Comparison of ENCODE assay signal across 15 cellular contexts in genomic region chr2:231392431-231393148, GRCh38. TPM values are rescaled to one million over a fixed set of nuclear protein-coding genes. Genes with fewer than 3 reads are reported as not detected.
DNase-seq lines count a peak whose midpoint lies in the region; ATAC-seq and TF ChIP-seq lines count a peak whose summit lies in the region.
"Had no signal": no experiment of that assay in that cellular context is flagged by ENCODE, and none has a peak within 500 bp of the region (broad histone marks: within the 10 kb centered on the region; RNA-seq: fewer than 3 reads in every experiment).

No MANE protein-coding gene starts in this region.

- H2BK5ac ChIP-seq in neuronal stem cell (ENCODE audit: low read length): peak overlapping the region; percentile 0

- TF ChIP-seq EP300 in esophagus muscularis mucosa (IDR thresholded peaks at IDR 0.05): no peak

- no peak overlapping the region for H3K14ac ChIP-seq in neuronal stem cell (ENCODE audit: low read length)

- peaks cover 2% of the 10 kb centered on the region for H3K36me3 ChIP-seq in NT2/D1 (ENCODE audit: insufficient read depth, insufficient read length, low read length)
- no peaks in the 10 kb centered on the region for H3K36me3 ChIP-seq in neuronal stem cell (replicated peaks in 1 of 2; ENCODE audit: control insufficient read depth in 2 of 2, insufficient read depth in 2 of 2, low read length in 2 of 2)
- no peaks in the 10 kb centered on the region for H3K36me3 ChIP-seq in esophagus muscularis mucosa
- H3K36me3 ChIP-seq: MG63, thoracic aorta had no signal

- H3K4me1 ChIP-seq in NT2/D1 (ENCODE audit: insufficient read depth, insufficient read length) (peaks cover 44% of the 10 kb centered on the region), neuronal stem cell (ENCODE audit: control insufficient read depth in 2 of 2, insufficient read depth in 1 of 2, low read depth in 1 of 2, low read length in 2 of 2) (peaks cover 3 to 12% of the 10 kb centered on the region in 2 donors), esophagus muscularis mucosa (peaks cover 2 to 29% (median 18%) of the 10 kb centered on the region in 4 donors)

- peak overlapping the region; percentile 6 for H3K9ac ChIP-seq in NT2/D1 (ENCODE audit: insufficient read length, low read depth)
- H3K9ac ChIP-seq in neuronal stem cell (ENCODE audit: low read depth, low read length, poor library complexity): no peak overlapping the region

- ATAC-seq in sciatic nerve: no peak
- ATAC-seq in omental fat pad (ENCODE audit: low FRiP score): no peak
- ATAC-seq: left lobe of liver had no signal

- H4K91ac ChIP-seq in neuronal stem cell (ENCODE audit: low read depth, low read length, poor library complexity): no peak overlapping the region

- H3K23ac ChIP-seq in neuronal stem cell (ENCODE audit: low read depth, low read length, poor library complexity): peak overlapping the region; percentile 51

- H2BK12ac ChIP-seq in neuronal stem cell (ENCODE audit: low read length): no peak overlapping the region

- H2BK120ac ChIP-seq in neuronal stem cell (ENCODE audit: low read depth, low read length): no peak overlapping the region

- peak overlapping the region; percentile 20 for H2BK15ac ChIP-seq in neuronal stem cell (ENCODE audit: low read length)

- H3K4ac ChIP-seq in neuronal stem cell (ENCODE audit: low read length): no peak overlapping the region

- no peak for TF ChIP-seq POLR2A in esophagus muscularis mucosa (IDR thresholded peaks at IDR 0.05; ENCODE audit: low read depth)

- H3K27ac ChIP-seq in cingulate gyrus (ENCODE audit: low read depth, low read length): peak overlapping the region; percentile 39
- H3K27ac ChIP-seq in neuronal stem cell (replicated peaks; ENCODE audit: low read length): no peak overlapping the region
- H3K27ac ChIP-seq in esophagus muscularis mucosa (replicated peaks in 1 of 4): no peak overlapping the region

- TF ChIP-seq CTCF in GM12875 (IDR thresholded peaks at IDR 0.05; ENCODE audit: borderline replicate concordance, insufficient read depth, low read depth, low read length) (no peak), esophagus muscularis mucosa (IDR thresholded peaks at IDR 0.05) (no peak), omental fat pad (IDR thresholded peaks at IDR 0.05) (no peak)

- no peaks in the 10 kb centered on the region for H3K79me1 ChIP-seq in neuronal stem cell (ENCODE audit: low read depth, low read length)

- peak overlapping the region; percentile 11 for H3K18ac ChIP-seq in neuronal stem cell (ENCODE audit: low read length)

- no peak for DNase-seq in NT2/D1 (ENCODE audit: low read depth, low spot score)
- DNase-seq in neuronal stem cell (ENCODE audit: low spot score): no peak
- no peak for DNase-seq in sciatic nerve (ENCODE audit: low spot score)
- DNase-seq in esophagus muscularis mucosa (ENCODE audit: extremely low spot score): no peak
- no peak for DNase-seq in omental fat pad (ENCODE audit: low spot score)
- DNase-seq: foreskin melanocyte; MG63; NCI-H187; SHP77; stimulated activated CD4-positive, alpha-beta T cell treated with anti-CD3 and anti-CD28 coated beads, Interleukin-4, amount 100 ng/mL, for 4 hours had no signal

- WGBS in neuronal stem cell (ENCODE audit: extremely low coverage in 2 of 2, insufficient read length in 2 of 2, insufficient replicate concordance in 1 of 2), 2 donors: no CpG with 5 or more reads among the region's 14 CpGs
- WGBS in esophagus muscularis mucosa: 87% methylated on average over 10 of the region's 14 CpGs

- H2AFZ ChIP-seq in neuronal stem cell (ENCODE audit: low read length): no peak overlapping the region

- no peak overlapping the region for H3K4me2 ChIP-seq in neuronal stem cell (ENCODE audit: insufficient read depth, low read length, poor library complexity, severe bottlenecking)

- H3K4me3 ChIP-seq in GM12875 (ENCODE audit: low read depth, low read length) (peak overlapping the region; percentile 74), NT2/D1 (ENCODE audit: insufficient read length, low read depth) (no peak overlapping the region), neuronal stem cell (ENCODE audit: low read length in 2 of 2) (no peak overlapping the region), esophagus muscularis mucosa (no peak overlapping the region)
- H3K4me3 ChIP-seq: MG63, skin epidermis, thoracic aorta had no signal

- H3K27me3 ChIP-seq in NT2/D1 (ENCODE audit: insufficient read depth, insufficient read length) (peaks cover 14% of the 10 kb centered on the region), neuronal stem cell (ENCODE audit: control insufficient read depth in 3 of 3, insufficient read depth in 3 of 3, low read depth in 1 of 3, low read length in 3 of 3) (peaks cover 6 to 43% (median 29%) of the 10 kb centered on the region in 3 experiments), esophagus muscularis mucosa (peaks cover 0 to 49% (median 22%) of the 10 kb centered on the region in 4 donors)
- H3K27me3 ChIP-seq: MG63 had no signal

- peak overlapping the region; percentile 58 for H2AK5ac ChIP-seq in neuronal stem cell (ENCODE audit: low read depth, low read length)

- no peak overlapping the region for H4K8ac ChIP-seq in neuronal stem cell (ENCODE audit: low read depth, low read length)

- intact Hi-C loops in sciatic nerve (cut with DNase I): loop anchor here (10.0 kb wide), 1 partner anchor 98 kb away; no protein-coding TSS in a partner anchor
- intact Hi-C loops in esophagus muscularis mucosa (cut with DNase I): no loop called here

- no peaks in the 10 kb centered on the region for H3K9me3 ChIP-seq in NT2/D1 (ENCODE audit: insufficient read depth, low read length)
- peaks cover 2 to 6% of the 10 kb centered on the region in 2 donors for H3K9me3 ChIP-seq in neuronal stem cell (replicated peaks in 1 of 2; ENCODE audit: control insufficient read depth in 2 of 2, insufficient read depth in 1 of 2, low read depth in 1 of 2, low read length in 2 of 2)
- no peaks in the 10 kb centered on the region for H3K9me3 ChIP-seq in esophagus muscularis mucosa
- H3K9me3 ChIP-seq: MG63, thoracic aorta had no signal

RNA-seq across cellular contexts. Expression of gene B3GNT7, which starts 2.9 kb away (rescaled TPM):
- polyA plus RNA-seq in neuronal stem cell (2013, experiment 1 of 2): 1.0 TPM
- polyA plus RNA-seq in neuronal stem cell (2013, experiment 2 of 2): 0.84 TPM
- total RNA-seq in sciatic nerve (4.2 TPM), esophagus muscularis mucosa (1 to 10 TPM; 3.7 to 7.0 (median 4.5) TPM), omental fat pad (10 to 100 TPM in 1 of 4 donors, 1 to 10 TPM in 3; 2.8 to 12.6 (median 6.1) TPM)
